ENCODE assay signal across 1 cellular context in genomic region chr14:105168093-105168420, GRCh38.
TF ChIP-seq lines count a peak whose summit lies in the region.

No MANE protein-coding gene starts in this region.

TF ChIP-seq in HCT116, 20 proteins besides CTCF, POLR2A, EP300 and RAD21 (continued from another document):
- TF ChIP-seq, protein P1, sequence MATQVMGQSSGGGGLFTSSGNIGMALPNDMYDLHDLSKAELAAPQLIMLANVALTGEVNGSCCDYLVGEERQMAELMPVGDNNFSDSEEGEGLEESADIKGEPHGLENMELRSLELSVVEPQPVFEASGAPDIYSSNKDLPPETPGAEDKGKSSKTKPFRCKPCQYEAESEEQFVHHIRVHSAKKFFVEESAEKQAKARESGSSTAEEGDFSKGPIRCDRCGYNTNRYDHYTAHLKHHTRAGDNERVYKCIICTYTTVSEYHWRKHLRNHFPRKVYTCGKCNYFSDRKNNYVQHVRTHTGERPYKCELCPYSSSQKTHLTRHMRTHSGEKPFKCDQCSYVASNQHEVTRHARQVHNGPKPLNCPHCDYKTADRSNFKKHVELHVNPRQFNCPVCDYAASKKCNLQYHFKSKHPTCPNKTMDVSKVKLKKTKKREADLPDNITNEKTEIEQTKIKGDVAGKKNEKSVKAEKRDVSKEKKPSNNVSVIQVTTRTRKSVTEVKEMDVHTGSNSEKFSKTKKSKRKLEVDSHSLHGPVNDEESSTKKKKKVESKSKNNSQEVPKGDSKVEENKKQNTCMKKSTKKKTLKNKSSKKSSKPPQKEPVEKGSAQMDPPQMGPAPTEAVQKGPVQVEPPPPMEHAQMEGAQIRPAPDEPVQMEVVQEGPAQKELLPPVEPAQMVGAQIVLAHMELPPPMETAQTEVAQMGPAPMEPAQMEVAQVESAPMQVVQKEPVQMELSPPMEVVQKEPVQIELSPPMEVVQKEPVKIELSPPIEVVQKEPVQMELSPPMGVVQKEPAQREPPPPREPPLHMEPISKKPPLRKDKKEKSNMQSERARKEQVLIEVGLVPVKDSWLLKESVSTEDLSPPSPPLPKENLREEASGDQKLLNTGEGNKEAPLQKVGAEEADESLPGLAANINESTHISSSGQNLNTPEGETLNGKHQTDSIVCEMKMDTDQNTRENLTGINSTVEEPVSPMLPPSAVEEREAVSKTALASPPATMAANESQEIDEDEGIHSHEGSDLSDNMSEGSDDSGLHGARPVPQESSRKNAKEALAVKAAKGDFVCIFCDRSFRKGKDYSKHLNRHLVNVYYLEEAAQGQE (IDR thresholded peaks at IDR 0.05; ENCODE audit: low read depth): no peak
- no peak for TF ChIP-seq ZFX (IDR thresholded peaks at IDR 0.05)
